Comparison of ENCODE assay signal across 21 cellular contexts in genomic region chr2:69932596-69932922, GRCh38. TPM values are rescaled to one million over a fixed set of nuclear protein-coding genes. Genes with fewer than 3 reads are reported as not detected.
DNase-seq lines count a peak whose midpoint lies in the region; ATAC-seq and TF ChIP-seq lines count a peak whose summit lies in the region.
"Had no signal": no experiment of that assay in that cellular context is flagged by ENCODE, and none has a peak within 500 bp of the region (broad histone marks: within the 10 kb centered on the region; RNA-seq: fewer than 3 reads in every experiment).

No MANE protein-coding gene starts in this region.

- dilution Hi-C loops in mammary epithelial cell (cut with HindIII; ENCODE audit: low sequenced_read_pairs): no loop called here

- ATAC-seq in PC-3: peak; percentile 54

- H3K4me3 ChIP-seq in PC-3 (ENCODE audit: low read length) (no peak overlapping the region), dorsolateral prefrontal cortex (no peak overlapping the region), smooth muscle cell (no peak overlapping the region), mammary epithelial cell (replicated peaks in 1 of 3; ENCODE audit: insufficient read depth in 1 of 3, low read depth in 2 of 3, low read length in 3 of 3) (no peak overlapping the region)
- H3K4me3 ChIP-seq: BLaER1, breast epithelium, lung, sigmoid colon had no signal

- H3K4me3 Mint-ChIP-seq in CD14-positive monocyte: no peak overlapping the region
- H3K4me3 Mint-ChIP-seq: activated CD4-positive, alpha-beta T cell treated with anti-CD3 and anti-CD28 coated beads, Interleukin-2, amount 10 ng/mL, durations not matched to agents 7 days and 5 days had no signal

- H3K4me1 Mint-ChIP-seq in CD14-positive monocyte: peaks cover 84% of the 10 kb centered on the region

- H3K27ac Mint-ChIP-seq in CD14-positive monocyte: peak overlapping the region; percentile 77 to 94 (median 92)
- H3K27ac Mint-ChIP-seq: activated CD4-positive, alpha-beta T cell treated with anti-CD3 and anti-CD28 coated beads, Interleukin-2, amount 10 ng/mL, durations not matched to agents 7 days and 5 days; progenitor cell of endocrine pancreas had no signal

- BruUV-seq in PC-3 (replicated peaks; lab: Mats Ljungman, UMichigan): no TSS peak
- no TSS peak for BruUV-seq in mammary epithelial cell (replicated peaks; lab: Mats Ljungman, UMichigan)

- no peaks in the 10 kb centered on the region for H3K9me3 ChIP-seq in PC-3 (ENCODE audit: low read length)
- no peaks in the 10 kb centered on the region for H3K9me3 ChIP-seq in smooth muscle cell (replicated peaks; ENCODE audit: low read depth)
- H3K9me3 ChIP-seq in mammary epithelial cell (replicated peaks; ENCODE audit: insufficient read depth, low read length): no peaks in the 10 kb centered on the region
- H3K9me3 ChIP-seq: BLaER1, breast epithelium, sigmoid colon had no signal

- H3K27me3 ChIP-seq in PC-3 (ENCODE audit: low read length) (no peaks in the 10 kb centered on the region), dorsolateral prefrontal cortex (no peaks in the 10 kb centered on the region), smooth muscle cell (ENCODE audit: low read depth) (no peaks in the 10 kb centered on the region), mammary epithelial cell (ENCODE audit: insufficient read depth, low read length) (no peaks in the 10 kb centered on the region)
- H3K27me3 ChIP-seq: BLaER1, breast epithelium, sigmoid colon had no signal

- in situ Hi-C loops in mammary epithelial cell (cut with MboI; ENCODE audit: low sequenced_read_pairs in 2 of 2): no loop called here

- H3F3A ChIP-seq in PC-3 (ENCODE audit: low read length, unreplicated experiment): peaks cover 3% of the 10 kb centered on the region
- peaks cover 13% of the 10 kb centered on the region for H3F3A ChIP-seq in smooth muscle cell (ENCODE audit: low read depth)

- H3K79me2 ChIP-seq in PC-3 (ENCODE audit: low read length) (no peaks in the 10 kb centered on the region), smooth muscle cell (ENCODE audit: low read depth) (no peaks in the 10 kb centered on the region), mammary epithelial cell (ENCODE audit: insufficient read depth, low read length) (peaks cover 11% of the 10 kb centered on the region)

- H3K27ac ChIP-seq in PC-3 (ENCODE audit: low read length) (peak overlapping the region; percentile 93), dorsolateral prefrontal cortex (peak overlapping the region in 45 of 59 donors; percentile 3 to 83 (median 58)), smooth muscle cell (ENCODE audit: low read depth) (peak overlapping the region; percentile 93), mammary epithelial cell (ENCODE audit: insufficient read depth, low read depth, low read length) (no peak overlapping the region)
- H3K27ac ChIP-seq: BLaER1, breast epithelium, sigmoid colon had no signal

- H3K9ac ChIP-seq in PC-3 (ENCODE audit: low read length) (peak overlapping the region; percentile 73; the same call in 1 of the 2 replicates), smooth muscle cell (ENCODE audit: low read depth) (no peak overlapping the region), mammary epithelial cell (ENCODE audit: insufficient read depth, low read length) (no peak overlapping the region)
- H3K9ac ChIP-seq: BLaER1 had no signal

- no peaks in the 10 kb centered on the region for H4K20me1 ChIP-seq in PC-3 (ENCODE audit: low read length)
- no peaks in the 10 kb centered on the region for H4K20me1 ChIP-seq in smooth muscle cell (ENCODE audit: low read depth)
- no peaks in the 10 kb centered on the region for H4K20me1 ChIP-seq in mammary epithelial cell (ENCODE audit: insufficient read depth, low read length)
- H4K20me1 ChIP-seq: BLaER1 had no signal

- no peaks in the 10 kb centered on the region for H3K27me3 Mint-ChIP-seq in CD14-positive monocyte (ENCODE audit: low read depth in 3 of 3)
- H3K27me3 Mint-ChIP-seq: activated CD4-positive, alpha-beta T cell treated with anti-CD3 and anti-CD28 coated beads, Interleukin-2, amount 10 ng/mL, durations not matched to agents 7 days and 5 days; progenitor cell of endocrine pancreas had no signal

- intact Hi-C loops in CD14-positive monocyte (cut with micrococcal nuclease) (loop anchor here in 1 of 2 donors (2.0 kb wide), 1 partner anchor 16 kb away; no protein-coding TSS in a partner anchor), PC-3 (cut with micrococcal nuclease) (loop anchor here (1.0 to 5.0 kb wide), 4 partner anchors 14 to 150 kb away; no protein-coding TSS in a partner anchor), dorsolateral prefrontal cortex (cut with DNase I) (no loop called here), mammary epithelial cell (cut with micrococcal nuclease) (no loop called here)

- DNase-seq in CD14-positive monocyte (ENCODE audit: low spot score) (no peak), PC-3 (peak; percentile 56), dorsolateral prefrontal cortex (no peak), smooth muscle cell (lab: John Stamatoyannopoulos, UW; ENCODE audit: unreplicated experiment) (no peak), cerebellum (ENCODE audit: low spot score) (no peak), GF-D8 (lab: John Stamatoyannopoulos, UW) (no peak), mammary epithelial cell (no peak)
- DNase-seq: activated CD4-positive, alpha-beta T cell treated with anti-CD3 and anti-CD28 coated beads, Interleukin-2, amount 10 ng/mL, durations not matched to agents 7 days and 5 days; activated CD8-positive, alpha-beta memory T cell treated with anti-CD3 and anti-CD28 coated beads, Interleukin-2, amount 50 U/mL, for 4 hours; activated naive CD4-positive, alpha-beta T cell treated with Interleukin-2 at 50 U/mL for 16 hours; kidney; NCI-H1048; NCI-H1930; NCI-H2227 treated with DMSO at 0.1 percent for 48 hours; NCI-H748 treated with DMSO at 0.1 percent for 48 hours; RPMI8226; sigmoid colon had no signal

- H3K4me2 ChIP-seq in PC-3 (ENCODE audit: low read length): peak overlapping the region; percentile 47
- H3K4me2 ChIP-seq in smooth muscle cell: no peak overlapping the region
- no peak overlapping the region for H3K4me2 ChIP-seq in mammary epithelial cell (ENCODE audit: insufficient read depth, low read depth, low read length)
- H3K4me2 ChIP-seq: BLaER1 had no signal

- CTCF ChIA-PET in PC-3 (lab: Charles Lee): interaction anchor here (1.3 kb wide), 1 partner anchor 139 kb away, joined by 5 read pairs; no protein-coding TSS in a partner anchor
- CTCF ChIA-PET in mammary epithelial cell (lab: Charles Lee; ENCODE audit: low non-redundant PET): no interaction called here

- 88% methylated on average over 1 of the region's 1 CpG for WGBS in smooth muscle cell (ENCODE audit: low lambda C conversion rate)
- whole genome bisulfite sequencing in mammary epithelial cell (ENCODE audit: low coverage, missing lambda C conversion rate): 100% methylated on average over 1 of the region's 1 CpG

- no peak overlapping the region for H2AFZ ChIP-seq in PC-3 (ENCODE audit: low read length)
- H2AFZ ChIP-seq in smooth muscle cell (ENCODE audit: low read depth): no peak overlapping the region
- H2AFZ ChIP-seq in mammary epithelial cell (ENCODE audit: low read depth, low read length): no peak overlapping the region

- H3K4me1 ChIP-seq in PC-3 (ENCODE audit: insufficient read depth, low read length): peaks cover 40% of the 10 kb centered on the region
- H3K4me1 ChIP-seq in smooth muscle cell (ENCODE audit: low read depth): no peaks in the 10 kb centered on the region
- peaks cover 18% of the 10 kb centered on the region for H3K4me1 ChIP-seq in mammary epithelial cell (ENCODE audit: insufficient read depth, low read length)
- H3K4me1 ChIP-seq: breast epithelium, sigmoid colon had no signal

- peaks cover 0 to 1% (median 0%) of the 10 kb centered on the region in 7 donors for H3K9me3 Mint-ChIP-seq in CD14-positive monocyte
- H3K9me3 Mint-ChIP-seq: activated CD4-positive, alpha-beta T cell treated with anti-CD3 and anti-CD28 coated beads, Interleukin-2, amount 10 ng/mL, durations not matched to agents 7 days and 5 days had no signal

- H3K36me3 ChIP-seq in PC-3 (ENCODE audit: low read depth, low read length) (peaks cover 18% of the 10 kb centered on the region), smooth muscle cell (ENCODE audit: low read depth) (no peaks in the 10 kb centered on the region), mammary epithelial cell (ENCODE audit: insufficient read depth, low read length) (peaks cover 13% of the 10 kb centered on the region)
- H3K36me3 ChIP-seq: breast epithelium had no signal

- peaks cover 73 to 74% of the 10 kb centered on the region in 2 donors for H3K36me3 Mint-ChIP-seq in CD14-positive monocyte

- POLR2A ChIA-PET in PC-3 (lab: Charles Lee; ENCODE audit: unreplicated experiment): interaction anchor here (0.5 to 1.8 kb wide), 2 partner anchors 18 to 192 kb away, joined by 4 to 6 read pairs; no protein-coding TSS in a partner anchor

- TF ChIP-seq CTCF in CD14-positive monocyte (IDR thresholded peaks at IDR 0.05) (no peak), PC-3 (conservative IDR thresholded peaks at IDR 0.05; ENCODE audit: low read depth, low read length) (no peak), dorsolateral prefrontal cortex (IDR thresholded peaks at IDR 0.05 in 54 of 56, conservative IDR thresholded peaks at IDR 0.05 in 2 of 56; ENCODE audit: low read depth in 1 of 56, partially characterized antibody in 56 of 56) (no peak), smooth muscle cell (IDR thresholded peaks at IDR 0.05; ENCODE audit: borderline replicate concordance, insufficient read depth, poor library complexity, severe bottlenecking) (no peak), mammary epithelial cell (conservative IDR thresholded peaks at IDR 0.05 in 1 of 2, IDR thresholded peaks at IDR 0.05 in 1 of 2; ENCODE audit: extremely low read depth in 1 of 2, insufficient read depth in 1 of 2, low read depth in 1 of 2, low read length in 2 of 2) (no peak)

- no peaks in the 10 kb centered on the region for H3K9me2 ChIP-seq in PC-3 (replicated peaks; ENCODE audit: low read length)

RNA-seq across cellular contexts. Expression of gene MXD1, which starts 17.6 kb away (rescaled TPM):
- 100 to 1,000 TPM in 1 of 2 donors, 10 to 100 TPM in 1; 83.1 to 112 TPM for polyA plus RNA-seq in CD14-positive monocyte
- 6.8 and 7.0 TPM in 2 replicates for total RNA-seq in PC-3 (2014; rRNA removed)
- 10 to 100 TPM; 12.4 to 45.6 (median 20.6) TPM for total RNA-seq in dorsolateral prefrontal cortex
- total RNA-seq in smooth muscle cell: 7.9 and 10.0 TPM in 2 replicates
- polyA plus RNA-seq in smooth muscle cell: 10.2 and 10.9 TPM in 2 replicates
- total RNA-seq in cerebellum: 11.2 TPM
- 10 to 100 TPM in 1 of 2 donors, 1 to 10 TPM in 1; 8.7 to 21.1 TPM for total RNA-seq in mammary epithelial cell
- polyA plus RNA-seq in mammary epithelial cell: 5.5 TPM
- polyA minus RNA-seq in mammary epithelial cell: 6.8 TPM

RNA-seq across cellular contexts. Expression of gene ASPRV1, which starts 28.9 kb away (rescaled TPM):
- polyA plus RNA-seq in CD14-positive monocyte: under 1 TPM; 0.25 to 0.27 TPM
- total RNA-seq in PC-3 (2014; rRNA removed): 0.12 TPM in 1 of 2 replicates, not detected in the other
- total RNA-seq in dorsolateral prefrontal cortex: 10 to 100 TPM in 26 of 120 experiments, 1 to 10 TPM in 94; 5.0 to 15.7 (median 8.2) TPM
- 4.3 and 4.4 TPM in 2 replicates for total RNA-seq in smooth muscle cell
- 0.80 and 1.6 TPM in 2 replicates for polyA plus RNA-seq in smooth muscle cell
- total RNA-seq in cerebellum: 5.6 TPM
- total RNA-seq in mammary epithelial cell: under 1 TPM in 1 of 2 donors, not detected in 1; 0.17 TPM
- 0.05 TPM for polyA plus RNA-seq in mammary epithelial cell
- not detected for polyA minus RNA-seq in mammary epithelial cell

RNA-seq across cellular contexts. Expression of gene SNRNP27, which starts 38.8 kb away (rescaled TPM):
- polyA plus RNA-seq in CD14-positive monocyte: 10 to 100 TPM; 47.4 to 54.8 TPM
- total RNA-seq in PC-3 (2014; rRNA removed): 44.1 and 56.3 TPM in 2 replicates
- 10 to 100 TPM; 37.8 to 95.6 (median 69.7) TPM for total RNA-seq in dorsolateral prefrontal cortex
- total RNA-seq in smooth muscle cell: 82.7 and 97.8 TPM in 2 replicates
- polyA plus RNA-seq in smooth muscle cell: 67.9 and 81.8 TPM in 2 replicates
- 38.4 TPM for total RNA-seq in cerebellum
- 10 to 100 TPM; 25.3 to 51.2 TPM for total RNA-seq in mammary epithelial cell
- polyA plus RNA-seq in mammary epithelial cell: 29.8 TPM
- 3.8 TPM for polyA minus RNA-seq in mammary epithelial cell
